Comparison of ENCODE assay signal across 9 cellular contexts in the genomic region with DNA sequence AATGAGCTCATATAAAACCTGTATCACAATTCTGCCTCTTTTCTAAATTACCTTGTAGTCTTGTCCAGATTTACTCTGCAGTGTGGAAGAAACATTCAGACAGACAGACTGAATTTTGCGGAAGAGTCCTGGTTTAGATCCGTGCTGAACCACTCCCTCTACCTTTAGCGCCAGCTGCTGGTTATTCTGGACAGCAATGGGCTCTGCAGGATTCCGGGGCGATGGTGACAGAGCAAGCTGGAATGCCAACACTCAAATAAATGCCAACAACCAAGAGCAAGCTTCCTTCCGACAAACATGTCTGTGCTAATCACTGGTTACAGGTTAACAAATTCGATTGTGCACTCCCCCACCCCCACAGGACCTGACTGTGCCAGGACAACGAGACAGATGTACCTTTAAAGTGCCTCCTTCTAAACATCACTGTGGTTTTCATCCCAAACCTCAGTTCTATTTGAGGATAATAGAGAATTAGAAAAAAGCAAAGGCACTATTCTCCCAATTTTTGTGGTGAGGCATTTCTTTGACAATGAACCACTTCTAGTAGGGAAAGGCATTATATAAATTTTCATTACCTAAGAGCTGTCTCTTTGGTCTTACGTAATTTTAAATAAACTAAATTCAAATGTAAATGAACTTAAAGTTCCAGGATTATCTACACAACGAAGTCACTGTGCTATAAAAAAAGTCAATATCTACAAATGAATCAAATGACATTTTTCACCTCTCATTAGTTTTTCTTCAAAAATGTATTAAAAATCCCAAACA.
DNase-seq lines count a peak whose midpoint lies in the region; ATAC-seq, FAIRE-seq and TF ChIP-seq lines count a peak whose summit lies in the region.
"Had no signal": no experiment of that assay in that cellular context is flagged by ENCODE, and none has a peak within 500 bp of the region (broad histone marks: within the 10 kb centered on the region; RNA-seq: fewer than 3 reads in every experiment).

No MANE protein-coding gene starts in this region.

- FAIRE-seq in small intestine (lab: Jason Lieb, UNC), result no peak

- DNase-seq in HFF-Myc (ENCODE audit: extremely low read depth, low read depth), result peak; percentile 4
- DNase-seq in amniotic epithelial cell (ENCODE audit: low read depth), result peak; percentile 79
- no peak for DNase-seq in left cardiac atrium
- DNase-seq in small intestine, result peak; percentile 87
- no peak for DNase-seq in middle frontal gyrus (ENCODE audit: extremely low spot score, low spot score)

- H3K27me3 ChIP-seq in small intestine (ENCODE audit: control insufficient read depth in 2 of 2, insufficient read depth in 2 of 2, low read length in 2 of 2), result no peaks in the 10 kb centered on the region

- peak; percentile 42 for TF ChIP-seq CTCF in HFF-Myc (IDR thresholded peaks at IDR 0.05; ENCODE audit: low read depth, low read length, missing control alignments)

- no peaks in the 10 kb centered on the region for H3K9me3 ChIP-seq in small intestine (ENCODE audit: control insufficient read depth, low read depth)

- H3K4me3 ChIP-seq in HFF-Myc (replicated peaks; ENCODE audit: low read depth, low read length) (no peak overlapping the region), small intestine (ENCODE audit: low read depth in 1 of 2, low read length in 2 of 2) (no peak overlapping the region)

- ATAC-seq in left cardiac atrium (peak; percentile 90 to 92), GM21717 (IDR thresholded peaks at IDR 0.05; ENCODE audit: unreplicated experiment) (no peak), HG02840 (IDR thresholded peaks at IDR 0.05; ENCODE audit: low FRiP score, unreplicated experiment) (no peak), GM18517 (IDR thresholded peaks at IDR 0.05; ENCODE audit: unreplicated experiment) (no peak)

- peaks cover 0 to 3% of the 10 kb centered on the region in 2 donors for H3K36me3 ChIP-seq in small intestine (ENCODE audit: control insufficient read depth in 2 of 2, insufficient read depth in 2 of 2, low read length in 2 of 2)

- 27 to 64% (median 45%) methylated on average over 10 of the region's 10 CpGs for WGBS in small intestine, 3 donors

- no peaks in the 10 kb centered on the region for H3K4me1 ChIP-seq in small intestine (ENCODE audit: control insufficient read depth in 2 of 2, insufficient read depth in 1 of 2, low read depth in 1 of 2, low read length in 1 of 2)

- intact Hi-C loops in left cardiac atrium (cut with DNase I), result loop anchor here (5.0 to 10.0 kb wide), 3 partner anchors 130 to 250 kb away; no protein-coding TSS in a partner anchor

- no peak overlapping the region for H3K27ac ChIP-seq in small intestine (ENCODE audit: low read depth in 1 of 2, low read length in 1 of 2)
- H3K27ac ChIP-seq: KMS-11 had no signal

Comparison
In these comparisons a context has a peak if more than half of its experiments do, and no peak if none do; other contexts are left out.
1. DNase-seq: peak in HFF-Myc (single experiment), amniotic epithelial cell (single experiment) and small intestine (single experiment); none in left cardiac atrium (single experiment) and middle frontal gyrus (single experiment).
2. ATAC-seq: peak in left cardiac atrium (2 of 2); none in GM21717 (single experiment), HG02840 (single experiment) and GM18517 (single experiment).